Comparison of ENCODE assay signal across 18 cellular contexts in the genomic region with DNA sequence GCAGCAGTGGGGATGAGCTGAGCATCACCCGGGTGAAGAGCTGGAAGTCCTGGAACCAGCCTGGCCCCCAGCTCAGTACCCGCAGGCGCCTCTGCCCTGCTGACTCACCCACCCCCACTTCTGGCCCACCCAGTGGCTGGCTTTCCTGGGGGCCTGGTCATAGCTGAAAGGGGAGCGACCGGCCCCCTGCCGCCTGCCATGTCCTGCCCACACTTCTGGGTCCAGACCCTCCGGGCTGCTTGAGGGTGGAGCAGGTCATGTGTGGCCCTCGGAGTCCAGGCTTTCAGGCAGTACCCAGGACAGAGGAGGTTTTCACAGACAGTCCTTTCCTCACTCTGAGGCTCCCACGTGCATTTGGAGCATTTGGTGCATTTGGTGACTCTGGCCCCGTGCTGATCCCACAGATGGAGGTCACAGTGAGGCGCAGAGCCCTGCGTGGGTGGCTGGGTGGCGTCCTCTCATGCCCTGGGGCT. TPM values are rescaled to one million over a fixed set of nuclear protein-coding genes. Genes with fewer than 3 reads are reported as not detected.
DNase-seq lines count a peak whose midpoint lies in the region; ATAC-seq lines count a peak whose summit lies in the region.
"Had no signal": no experiment of that assay in that cellular context is flagged by ENCODE, and none has a peak within 500 bp of the region (broad histone marks: within the 10 kb centered on the region; RNA-seq: fewer than 3 reads in every experiment).

No MANE protein-coding gene starts in this region.

- peak overlapping the region; percentile 45 for H3K4me2 ChIP-seq in skeletal muscle satellite cell (ENCODE audit: low read length)

- H3K27me3 ChIP-seq in NT2/D1 (ENCODE audit: insufficient read depth, insufficient read length): no peaks in the 10 kb centered on the region
- H3K27me3 ChIP-seq in adipocyte (replicated peaks; ENCODE audit: control insufficient read depth, insufficient read depth, low read length): peaks cover 6% of the 10 kb centered on the region
- no peaks in the 10 kb centered on the region for H3K27me3 ChIP-seq in skeletal muscle satellite cell (ENCODE audit: control insufficient read depth, insufficient read depth, low read length)
- H3K27me3 ChIP-seq: cardiac muscle cell had no signal

- H3K9me3 ChIP-seq in NT2/D1 (ENCODE audit: insufficient read depth, low read length) (no peaks in the 10 kb centered on the region), adipocyte (ENCODE audit: control insufficient read depth, low read length) (no peaks in the 10 kb centered on the region), skeletal muscle satellite cell (replicated peaks; ENCODE audit: low read length) (no peaks in the 10 kb centered on the region)

- peak; percentile 59 for DNase-seq in EH (ENCODE audit: low read depth)
- no peak for DNase-seq in NT2/D1 (ENCODE audit: low read depth, low spot score)
- DNase-seq in adipocyte (ENCODE audit: low read depth): peak; percentile 62
- DNase-seq in medulla oblongata (ENCODE audit: extremely low spot score): no peak
- DNase-seq: activated CD4-positive, alpha-beta T cell treated with anti-CD3 and anti-CD28 coated beads for 4 hours; activated effector memory CD4-positive, alpha-beta T cell treated with anti-CD3 and anti-CD28 coated beads, Interleukin-2, amount 50 U/mL, for 16 hours; glutamatergic neuron; HFFc6; kidney; PC-3; stimulated activated CD4-positive, alpha-beta T cell treated with anti-CD3 and anti-CD28 coated beads, Interleukin-4, amount 100 ng/mL, for 24 hours; T-helper 1 cell had no signal

- H3K9ac ChIP-seq in NT2/D1 (ENCODE audit: insufficient read length, low read depth) (peak overlapping the region; percentile 29), adipocyte (ENCODE audit: low read length) (no peak overlapping the region), skeletal muscle satellite cell (ENCODE audit: low read depth, low read length) (no peak overlapping the region)

- no peaks in the 10 kb centered on the region for H3K36me3 ChIP-seq in NT2/D1 (ENCODE audit: insufficient read depth, insufficient read length, low read length)
- H3K36me3 ChIP-seq in adipocyte (ENCODE audit: control insufficient read depth, insufficient read depth, low read length, severe bottlenecking): no peaks in the 10 kb centered on the region
- H3K36me3 ChIP-seq in skeletal muscle satellite cell (ENCODE audit: insufficient read depth, low read length): no peaks in the 10 kb centered on the region
- H3K36me3 ChIP-seq: cardiac muscle cell had no signal

- ATAC-seq in HG03460 (IDR thresholded peaks at IDR 0.05; ENCODE audit: unreplicated experiment) (no peak), GM18907 (IDR thresholded peaks at IDR 0.05; ENCODE audit: unreplicated experiment) (no peak), GM21381 (IDR thresholded peaks at IDR 0.05; ENCODE audit: unreplicated experiment) (no peak)
- ATAC-seq: CD8-positive, alpha-beta T cell; PC-3 had no signal

- H3K4me3 ChIP-seq in NT2/D1 (ENCODE audit: insufficient read length, low read depth) (no peak overlapping the region), adipocyte (ENCODE audit: low read length) (no peak overlapping the region), skeletal muscle satellite cell (ENCODE audit: low read length) (no peak overlapping the region)
- H3K4me3 ChIP-seq: cardiac muscle cell had no signal

- H3K4me1 ChIP-seq in NT2/D1 (ENCODE audit: insufficient read depth, insufficient read length) (peaks cover 26% of the 10 kb centered on the region), adipocyte (ENCODE audit: control insufficient read depth, insufficient read depth, low read length) (peaks cover 23% of the 10 kb centered on the region), skeletal muscle satellite cell (ENCODE audit: control insufficient read depth, insufficient read depth, low read length) (peaks cover 3% of the 10 kb centered on the region)

RNA-seq across cellular contexts. Expression of a gene that starts 7.1 kb away (rescaled TPM):
- 155 and 171 TPM in 2 replicates for total RNA-seq in skeletal muscle satellite cell (2012; rRNA removed)

RNA-seq across cellular contexts. Expression of a gene that starts 11.5 kb away (rescaled TPM):
- total RNA-seq in skeletal muscle satellite cell (2012; rRNA removed): 12.4 and 16.8 TPM in 2 replicates

RNA-seq across cellular contexts. Expression of a gene that starts 19.6 kb away (rescaled TPM):
- total RNA-seq in skeletal muscle satellite cell (2012; rRNA removed): 87.8 and 97.6 TPM in 2 replicates

Comparison
In these comparisons a context has a peak if more than half of its experiments do, and no peak if none do; other contexts are left out.
1. DNase-seq: peak in EH (single experiment) and adipocyte (single experiment); none in NT2/D1 (single experiment) and medulla oblongata (single experiment).